ENCODE assay signal across 8 cellular contexts in genomic region chr2:11343344-11343625, GRCh38. TPM values are rescaled to one million over a fixed set of nuclear protein-coding genes. Genes with fewer than 3 reads are reported as not detected.
A peak's percentile ranks its signal among the peaks of the same experiment; 100 is the strongest.
DNase-seq lines count a peak whose midpoint lies in the region; ATAC-seq and TF ChIP-seq lines count a peak whose summit lies in the region.

No MANE protein-coding gene starts in this region.

- H3K27me3 Mint-ChIP-seq in CD4-positive, CD25-positive, alpha-beta regulatory T cell, result no peaks in the 10 kb centered on the region
- H3K27me3 Mint-ChIP-seq in endodermal cell (ENCODE audit: insufficient read depth), result no peaks in the 10 kb centered on the region

- H3K27ac Mint-ChIP-seq in CD4-positive, CD25-positive, alpha-beta regulatory T cell, result peak overlapping the region; percentile 50 to 98 (median 77)
- H3K27ac Mint-ChIP-seq in endodermal cell, result peak overlapping the region; percentile 90

- no peaks in the 10 kb centered on the region for H3K36me3 Mint-ChIP-seq in CD4-positive, CD25-positive, alpha-beta regulatory T cell
- H3K36me3 Mint-ChIP-seq in endodermal cell (ENCODE audit: low read depth), result no peaks in the 10 kb centered on the region

- 0% methylated on average over 3 to 7 of the region's 7 CpGs for WGBS in endodermal cell (ENCODE audit: insufficient coverage in 1 of 2, insufficient read length in 1 of 2), 2 experiments

- H3K9me3 ChIP-seq in CD4-positive, CD25-positive, alpha-beta regulatory T cell (ENCODE audit: control insufficient read depth in 2 of 2, low read length in 2 of 2), result no peaks in the 10 kb centered on the region
- H3K9me3 ChIP-seq in endodermal cell (ENCODE audit: control insufficient read depth, low read length) (peaks cover 2% of the 10 kb centered on the region), neuron (ENCODE audit: low read length) (no peaks in the 10 kb centered on the region)

- H3K27ac ChIP-seq in CD4-positive, CD25-positive, alpha-beta regulatory T cell (ENCODE audit: insufficient read depth, low read length, poor library complexity, severe bottlenecking), result no peak overlapping the region
- peak overlapping the region; percentile 81 for H3K27ac ChIP-seq in endodermal cell (ENCODE audit: low read depth, low read length)

- H3K36me3 ChIP-seq in CD4-positive, CD25-positive, alpha-beta regulatory T cell (ENCODE audit: control insufficient read depth, insufficient read depth, low read length), result no peaks in the 10 kb centered on the region
- H3K36me3 ChIP-seq in endodermal cell (ENCODE audit: control insufficient read depth, insufficient read depth, low read length) (no peaks in the 10 kb centered on the region), neuron (ENCODE audit: insufficient read depth, low read length) (no peaks in the 10 kb centered on the region)

- TF ChIP-seq POLR2A in NB4 (IDR thresholded peaks at IDR 0.05; ENCODE audit: extremely low read depth, insufficient read length), result no peak

- peak overlapping the region; percentile 85 for H3K4me3 ChIP-seq in CD4-positive, CD25-positive, alpha-beta regulatory T cell (ENCODE audit: low read depth, low read length)
- H3K4me3 ChIP-seq in NB4 (ENCODE audit: low read depth, low read length), result peak overlapping the region; percentile 82
- H3K4me3 ChIP-seq in endodermal cell (ENCODE audit: low read length), result peak overlapping the region; percentile 90
- H3K4me3 ChIP-seq in neuron (ENCODE audit: low read length), result peak overlapping the region; percentile 74

- H3K9ac ChIP-seq in endodermal cell (ENCODE audit: extremely low read depth, low read length, poor library complexity, severe bottlenecking), result peak overlapping the region; percentile 79

- H3K4me3 Mint-ChIP-seq in CD4-positive, CD25-positive, alpha-beta regulatory T cell, result peak overlapping the region; percentile 93 to 100 (median 97)
- H3K4me3 Mint-ChIP-seq in endodermal cell, result peak overlapping the region; percentile 88

- ATAC-seq in CD4-positive, CD25-positive, alpha-beta regulatory T cell (ENCODE audit: low read depth in 2 of 2), result no peak
- ATAC-seq in HG03139 (IDR thresholded peaks at IDR 0.05; ENCODE audit: unreplicated experiment) (no peak), GM18511 (IDR thresholded peaks at IDR 0.05; ENCODE audit: unreplicated experiment) (no peak)

- peaks cover 26 to 55% (median 44%) of the 10 kb centered on the region in 4 donors for H3K4me1 Mint-ChIP-seq in CD4-positive, CD25-positive, alpha-beta regulatory T cell
- H3K4me1 Mint-ChIP-seq in endodermal cell, result peaks cover 43% of the 10 kb centered on the region

- peaks cover 0 to 2% (median 0%) of the 10 kb centered on the region in 7 donors for H3K9me3 Mint-ChIP-seq in CD4-positive, CD25-positive, alpha-beta regulatory T cell
- H3K9me3 Mint-ChIP-seq in endodermal cell, result no peaks in the 10 kb centered on the region

- no peaks in the 10 kb centered on the region for H3K27me3 ChIP-seq in CD4-positive, CD25-positive, alpha-beta regulatory T cell (ENCODE audit: control insufficient read depth, insufficient read depth, low read length)
- no peaks in the 10 kb centered on the region for H3K27me3 ChIP-seq in endodermal cell (ENCODE audit: control insufficient read depth, insufficient read depth, low read length, poor library complexity, severe bottlenecking)
- no peaks in the 10 kb centered on the region for H3K27me3 ChIP-seq in neuron (ENCODE audit: insufficient read depth, low read length)

- TF ChIP-seq CTCF in NB4 (IDR thresholded peaks at IDR 0.05; ENCODE audit: low read depth, low read length), result no peak
- no peak for TF ChIP-seq CTCF in endodermal cell (conservative IDR thresholded peaks at IDR 0.05)

- peaks cover 42% of the 10 kb centered on the region for H3K4me1 ChIP-seq in CD4-positive, CD25-positive, alpha-beta regulatory T cell (ENCODE audit: control insufficient read depth, insufficient read depth, low read length, poor library complexity, severe bottlenecking)
- H3K4me1 ChIP-seq in endodermal cell (ENCODE audit: control insufficient read depth, insufficient read depth, low read length) (peaks cover 8% of the 10 kb centered on the region), neuron (ENCODE audit: insufficient read depth, low read length) (peaks cover 27% of the 10 kb centered on the region)

- no peak for DNase-seq in CD4-positive, CD25-positive, alpha-beta regulatory T cell
- DNase-seq in NB4 (ENCODE audit: low read depth) (no peak), endodermal cell (no peak), NCI-H69 (lab: John Stamatoyannopoulos, UW) (no peak), HPDE6-E6E7 (ENCODE audit: extremely low spot score) (no peak)

- H2AFZ ChIP-seq in neuron (ENCODE audit: low read depth, low read length), result no peak overlapping the region

RNA-seq across cellular contexts. Expression of gene ROCK2, which starts 1.2 kb away (rescaled TPM):
- 20.6 TPM for total RNA-seq in CD4-positive, CD25-positive, alpha-beta regulatory T cell
- polyA plus RNA-seq in CD4-positive, CD25-positive, alpha-beta regulatory T cell, result 10 to 100 TPM in 2 of 4 donors, 1 to 10 TPM in 2; 8.6 to 12.7 (median 10.0) TPM
- total RNA-seq in endodermal cell, result 10 to 100 TPM; 27.2 to 32.6 TPM
- polyA plus RNA-seq in endodermal cell (2013, experiment 1 of 2), result 21.7 TPM
- polyA plus RNA-seq in endodermal cell (2013, experiment 2 of 2), result 25.5 TPM
